Comparison of ENCODE assay signal across 2 cellular contexts in the genomic region with DNA sequence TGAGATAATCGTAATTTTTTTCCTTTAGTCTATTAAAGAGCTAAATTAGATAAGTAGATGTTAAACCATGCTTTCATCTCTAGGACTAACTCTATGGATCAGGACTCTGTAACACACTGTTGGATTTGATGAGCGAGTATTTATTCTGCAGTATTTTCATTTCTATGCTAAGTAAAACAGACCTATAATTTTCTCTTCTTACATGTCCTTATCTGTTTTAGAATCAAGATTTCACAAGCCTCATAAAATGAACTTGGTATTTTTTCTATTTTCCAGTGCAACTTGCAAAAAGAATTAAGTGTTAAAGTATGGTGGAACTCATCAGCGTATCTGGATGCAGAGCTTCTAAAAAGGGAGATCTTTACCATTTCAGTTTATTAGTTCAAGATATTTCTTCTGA.
TF ChIP-seq lines count a peak whose summit lies in the region.

No MANE protein-coding gene starts in this region.

TF ChIP-seq in K562, 482 proteins besides CTCF, POLR2A, EP300 and RAD21 (continued from another document):
- TF ChIP-seq FIP1L1 (IDR thresholded peaks at IDR 0.05; ENCODE audit: low read depth, low read length, poor library complexity, severe bottlenecking) (no peak), MEIS2 (IDR thresholded peaks at IDR 0.05; ENCODE audit: partially characterized antibody) (no peak), SMC3 (conservative IDR thresholded peaks at IDR 0.05; ENCODE audit: insufficient read depth, low read depth, low read length) (no peak), HDAC8 (tag; IDR thresholded peaks at IDR 0.05) (no peak), BDP1 (IDR thresholded peaks at IDR 0.05; ENCODE audit: insufficient read depth, insufficient read length) (no peak), KDM2B (CRISPR knock-in tag; IDR thresholded peaks at IDR 0.05) (no peak), CBFB (CRISPR knock-in tag; IDR thresholded peaks at IDR 0.05) (no peak)
- TF ChIP-seq, protein P1, sequence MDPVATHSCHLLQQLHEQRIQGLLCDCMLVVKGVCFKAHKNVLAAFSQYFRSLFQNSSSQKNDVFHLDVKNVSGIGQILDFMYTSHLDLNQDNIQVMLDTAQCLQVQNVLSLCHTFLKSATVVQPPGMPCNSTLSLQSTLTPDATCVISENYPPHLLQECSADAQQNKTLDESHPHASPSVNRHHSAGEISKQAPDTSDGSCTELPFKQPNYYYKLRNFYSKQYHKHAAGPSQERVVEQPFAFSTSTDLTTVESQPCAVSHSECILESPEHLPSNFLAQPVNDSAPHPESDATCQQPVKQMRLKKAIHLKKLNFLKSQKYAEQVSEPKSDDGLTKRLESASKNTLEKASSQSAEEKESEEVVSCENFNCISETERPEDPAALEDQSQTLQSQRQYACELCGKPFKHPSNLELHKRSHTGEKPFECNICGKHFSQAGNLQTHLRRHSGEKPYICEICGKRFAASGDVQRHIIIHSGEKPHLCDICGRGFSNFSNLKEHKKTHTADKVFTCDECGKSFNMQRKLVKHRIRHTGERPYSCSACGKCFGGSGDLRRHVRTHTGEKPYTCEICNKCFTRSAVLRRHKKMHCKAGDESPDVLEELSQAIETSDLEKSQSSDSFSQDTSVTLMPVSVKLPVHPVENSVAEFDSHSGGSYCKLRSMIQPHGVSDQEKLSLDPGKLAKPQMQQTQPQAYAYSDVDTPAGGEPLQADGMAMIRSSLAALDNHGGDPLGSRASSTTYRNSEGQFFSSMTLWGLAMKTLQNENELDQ (CRISPR knock-in tag; IDR thresholded peaks at IDR 0.05; ENCODE audit: borderline replicate concordance) = no peak
- TF ChIP-seq, protein P2, sequence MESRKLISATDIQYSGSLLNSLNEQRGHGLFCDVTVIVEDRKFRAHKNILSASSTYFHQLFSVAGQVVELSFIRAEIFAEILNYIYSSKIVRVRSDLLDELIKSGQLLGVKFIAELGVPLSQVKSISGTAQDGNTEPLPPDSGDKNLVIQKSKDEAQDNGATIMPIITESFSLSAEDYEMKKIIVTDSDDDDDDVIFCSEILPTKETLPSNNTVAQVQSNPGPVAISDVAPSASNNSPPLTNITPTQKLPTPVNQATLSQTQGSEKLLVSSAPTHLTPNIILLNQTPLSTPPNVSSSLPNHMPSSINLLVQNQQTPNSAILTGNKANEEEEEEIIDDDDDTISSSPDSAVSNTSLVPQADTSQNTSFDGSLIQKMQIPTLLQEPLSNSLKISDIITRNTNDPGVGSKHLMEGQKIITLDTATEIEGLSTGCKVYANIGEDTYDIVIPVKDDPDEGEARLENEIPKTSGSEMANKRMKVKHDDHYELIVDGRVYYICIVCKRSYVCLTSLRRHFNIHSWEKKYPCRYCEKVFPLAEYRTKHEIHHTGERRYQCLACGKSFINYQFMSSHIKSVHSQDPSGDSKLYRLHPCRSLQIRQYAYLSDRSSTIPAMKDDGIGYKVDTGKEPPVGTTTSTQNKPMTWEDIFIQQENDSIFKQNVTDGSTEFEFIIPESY (CRISPR knock-in tag; IDR thresholded peaks at IDR 0.05) = no peak

TF ChIP-seq in neural cell, 6 proteins besides CTCF, POLR2A, EP300 and RAD21 (continued from another document):
- TF ChIP-seq MXI1 (conservative IDR thresholded peaks at IDR 0.05; ENCODE audit: poor library complexity, severe bottlenecking) (no peak), EZH2 (IDR thresholded peaks at IDR 0.05; ENCODE audit: borderline replicate concordance, insufficient read depth, low read length, poor library complexity, severe bottlenecking) (no peak), SMC3 (conservative IDR thresholded peaks at IDR 0.05; ENCODE audit: poor library complexity) (no peak)
- TF ChIP-seq, protein P3, sequence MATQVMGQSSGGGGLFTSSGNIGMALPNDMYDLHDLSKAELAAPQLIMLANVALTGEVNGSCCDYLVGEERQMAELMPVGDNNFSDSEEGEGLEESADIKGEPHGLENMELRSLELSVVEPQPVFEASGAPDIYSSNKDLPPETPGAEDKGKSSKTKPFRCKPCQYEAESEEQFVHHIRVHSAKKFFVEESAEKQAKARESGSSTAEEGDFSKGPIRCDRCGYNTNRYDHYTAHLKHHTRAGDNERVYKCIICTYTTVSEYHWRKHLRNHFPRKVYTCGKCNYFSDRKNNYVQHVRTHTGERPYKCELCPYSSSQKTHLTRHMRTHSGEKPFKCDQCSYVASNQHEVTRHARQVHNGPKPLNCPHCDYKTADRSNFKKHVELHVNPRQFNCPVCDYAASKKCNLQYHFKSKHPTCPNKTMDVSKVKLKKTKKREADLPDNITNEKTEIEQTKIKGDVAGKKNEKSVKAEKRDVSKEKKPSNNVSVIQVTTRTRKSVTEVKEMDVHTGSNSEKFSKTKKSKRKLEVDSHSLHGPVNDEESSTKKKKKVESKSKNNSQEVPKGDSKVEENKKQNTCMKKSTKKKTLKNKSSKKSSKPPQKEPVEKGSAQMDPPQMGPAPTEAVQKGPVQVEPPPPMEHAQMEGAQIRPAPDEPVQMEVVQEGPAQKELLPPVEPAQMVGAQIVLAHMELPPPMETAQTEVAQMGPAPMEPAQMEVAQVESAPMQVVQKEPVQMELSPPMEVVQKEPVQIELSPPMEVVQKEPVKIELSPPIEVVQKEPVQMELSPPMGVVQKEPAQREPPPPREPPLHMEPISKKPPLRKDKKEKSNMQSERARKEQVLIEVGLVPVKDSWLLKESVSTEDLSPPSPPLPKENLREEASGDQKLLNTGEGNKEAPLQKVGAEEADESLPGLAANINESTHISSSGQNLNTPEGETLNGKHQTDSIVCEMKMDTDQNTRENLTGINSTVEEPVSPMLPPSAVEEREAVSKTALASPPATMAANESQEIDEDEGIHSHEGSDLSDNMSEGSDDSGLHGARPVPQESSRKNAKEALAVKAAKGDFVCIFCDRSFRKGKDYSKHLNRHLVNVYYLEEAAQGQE (IDR thresholded peaks at IDR 0.05; ENCODE audit: borderline replicate concordance) = no peak
